29 cellular contexts compared by ENCODE assay signal in the genomic region with DNA sequence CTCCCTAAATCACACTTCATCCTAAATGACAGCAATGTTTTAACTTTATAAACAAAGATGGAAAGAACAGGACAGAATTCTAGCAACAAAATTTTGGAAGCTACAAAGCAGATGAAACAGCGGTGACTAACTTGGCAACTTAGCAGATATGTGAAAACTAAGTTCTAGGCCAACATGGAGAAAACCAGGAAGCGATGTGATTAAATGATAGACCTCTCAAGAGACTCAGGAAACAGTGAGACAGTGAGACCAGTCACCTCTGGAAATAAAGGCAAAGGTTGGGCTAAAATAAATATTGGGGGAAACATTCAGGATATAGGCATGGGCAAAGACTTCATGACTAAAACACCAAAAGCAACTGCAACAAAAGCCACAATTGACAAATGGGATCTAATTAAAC.
"Had no signal": no experiment of that assay in that cellular context is flagged by ENCODE, and none has a peak within 500 bp of the region (broad histone marks: within the 10 kb centered on the region; RNA-seq: fewer than 3 reads in every experiment).

No MANE protein-coding gene starts in this region.

- DNase-seq: natural killer cell; occipital lobe; ovary; posterior cingulate gyrus; psoas muscle; right cardiac atrium; right lobe of liver; sigmoid colon; small intestine; stimulated activated CD4-positive, alpha-beta T cell treated with anti-CD3 and anti-CD28 coated beads, Interleukin-15, amount 100 ng/mL, for 24 hours; stimulated activated CD4-positive, alpha-beta T cell treated with anti-CD3 and anti-CD28 coated beads, Interleukin-2, amount 100 ng/mL, for 24 hours; stimulated activated CD4-positive, alpha-beta T cell treated with anti-CD3 and anti-CD28 coated beads, Interleukin-2, amount 100 ng/mL, for 48 hours; stimulated activated CD4-positive, alpha-beta T cell treated with anti-CD3 and anti-CD28 coated beads, Interleukin-4, amount 100 ng/mL, for 24 hours; stimulated activated naive B cell treated with anti-CD40 and anti-IgM and Interleukin-4, amounts not matched to agents 10 μg/mL and 1 μg/mL and 100 μg/mL, for 72 hours; stimulated activated naive CD4-positive, alpha-beta T cell treated with Interleukin-2 at 50 U/mL for 16 hours; stomach; thyroid gland; trophoblast cell; upper lobe of left lung had no signal

- H3K36me3 Mint-ChIP-seq: natural killer cell; neural progenitor cell; stimulated activated effector memory CD8-positive, alpha-beta T cell treated with anti-CD3 and anti-CD28 coated beads, Interleukin-12 subunit alpha, Interleukin-12 subunit beta, amount 100 ng/mL, for 72 hours; stimulated activated naive B cell treated with anti-CD40 and anti-IgM and Interleukin-4, amounts not matched to agents 10 μg/mL and 1 μg/mL and 100 μg/mL, for 72 hours had no signal

- H3K27ac Mint-ChIP-seq: natural killer cell; nephron; neural progenitor cell; progenitor cell of endocrine pancreas; stimulated activated effector memory CD8-positive, alpha-beta T cell treated with anti-CD3 and anti-CD28 coated beads, Interleukin-12 subunit alpha, Interleukin-12 subunit beta, amount 100 ng/mL, for 72 hours; stimulated activated naive B cell treated with anti-CD40 and anti-IgM and Interleukin-4, amounts not matched to agents 10 μg/mL and 1 μg/mL and 100 μg/mL, for 72 hours; stimulated activated naive CD8-positive, alpha-beta T cell treated with anti-CD3 and anti-CD28 coated beads, Interleukin-15, Interleukin-2, amounts not matched to agents 100 ng/mL and 50 ng/mL, for 24 hours had no signal

- H3K9ac ChIP-seq: neural progenitor cell, parathyroid adenoma had no signal

- H3K4me1 ChIP-seq: parathyroid adenoma, psoas muscle, right lobe of liver, sigmoid colon, stomach, thyroid gland, upper lobe of left lung, vagina had no signal

- ATAC-seq: natural killer cell; psoas muscle; right cardiac atrium; right lobe of liver; stimulated activated effector memory CD8-positive, alpha-beta T cell treated with anti-CD3 and anti-CD28 coated beads, Interleukin-12 subunit alpha, Interleukin-12 subunit beta, amount 100 ng/mL, for 72 hours; stimulated activated naive B cell treated with anti-CD40 and anti-IgM and Interleukin-4, amounts not matched to agents 10 μg/mL and 1 μg/mL and 100 μg/mL, for 72 hours had no signal

- H3K4me3 Mint-ChIP-seq: natural killer cell; nephron; neural progenitor cell; stimulated activated effector memory CD8-positive, alpha-beta T cell treated with anti-CD3 and anti-CD28 coated beads, Interleukin-12 subunit alpha, Interleukin-12 subunit beta, amount 100 ng/mL, for 72 hours; stimulated activated naive B cell treated with anti-CD40 and anti-IgM and Interleukin-4, amounts not matched to agents 10 μg/mL and 1 μg/mL and 100 μg/mL, for 72 hours; stimulated activated naive CD8-positive, alpha-beta T cell treated with anti-CD3 and anti-CD28 coated beads, Interleukin-15, Interleukin-2, amounts not matched to agents 100 ng/mL and 50 ng/mL, for 24 hours had no signal

- H3K27ac ChIP-seq: neural progenitor cell, ovary, parathyroid adenoma, psoas muscle, right lobe of liver, sigmoid colon, stomach, thoracic aorta, thyroid gland, tibial nerve, upper lobe of left lung, vagina had no signal

- H3K4me3 ChIP-seq: neural progenitor cell, ovary, psoas muscle, right lobe of liver, sigmoid colon, stomach, thoracic aorta, thyroid gland, tibial nerve, upper lobe of left lung, vagina had no signal

- H3K9me3 Mint-ChIP-seq: natural killer cell; stimulated activated effector memory CD8-positive, alpha-beta T cell treated with anti-CD3 and anti-CD28 coated beads, Interleukin-12 subunit alpha, Interleukin-12 subunit beta, amount 100 ng/mL, for 72 hours; stimulated activated naive B cell treated with anti-CD40 and anti-IgM and Interleukin-4, amounts not matched to agents 10 μg/mL and 1 μg/mL and 100 μg/mL, for 72 hours; stimulated activated naive CD8-positive, alpha-beta T cell treated with anti-CD3 and anti-CD28 coated beads, Interleukin-15, Interleukin-2, amounts not matched to agents 100 ng/mL and 50 ng/mL, for 24 hours had no signal

- H3K9me3 ChIP-seq: ovary, psoas muscle, right lobe of liver, stomach, thoracic aorta, thyroid gland, tibial nerve, upper lobe of left lung, vagina had no signal

- H3K27me3 ChIP-seq: neural progenitor cell, ovary, right lobe of liver, thyroid gland, tibial nerve, upper lobe of left lung, vagina had no signal

- H2AFZ ChIP-seq: neural progenitor cell, parathyroid adenoma had no signal

- H3K36me3 ChIP-seq: neural progenitor cell, ovary, right lobe of liver, sigmoid colon, stomach, thoracic aorta, thyroid gland, tibial nerve, upper lobe of left lung, vagina had no signal

- FAIRE-seq: small intestine, urothelium cell line had no signal

- H3K4me2 ChIP-seq: neural progenitor cell had no signal

- H3K79me2 ChIP-seq: parathyroid adenoma had no signal

- H3K4me1 Mint-ChIP-seq: natural killer cell; nephron; stimulated activated effector memory CD8-positive, alpha-beta T cell treated with anti-CD3 and anti-CD28 coated beads, Interleukin-12 subunit alpha, Interleukin-12 subunit beta, amount 100 ng/mL, for 72 hours; stimulated activated naive B cell treated with anti-CD40 and anti-IgM and Interleukin-4, amounts not matched to agents 10 μg/mL and 1 μg/mL and 100 μg/mL, for 72 hours had no signal
